Comparison of ENCODE assay signal across 7 cellular contexts in genomic region chr9:129610473-129611301, GRCh38. TPM values are rescaled to one million over a fixed set of nuclear protein-coding genes. Genes with fewer than 3 reads are reported as not detected.
A peak's percentile ranks its signal among the peaks of the same experiment; 100 is the strongest.
DNase-seq lines count a peak whose midpoint lies in the region; ATAC-seq, FAIRE-seq and TF ChIP-seq lines count a peak whose summit lies in the region.

No MANE protein-coding gene starts in this region.

- peak overlapping the region; percentile 99 for H3K18ac ChIP-seq in neuronal stem cell (ENCODE audit: low read length)

- H3K4me3 ChIP-seq in SJSA1 (peak overlapping the region; percentile 65), neuronal stem cell (ENCODE audit: low read length in 2 of 2) (peak overlapping the region; percentile 44 to 75), testis (peak overlapping the region; percentile 63 to 66)

- DNase-seq in GM12891 (ENCODE audit: insufficient read length, low spot score), result peak; percentile 84
- DNase-seq in HTR-8/SVneo (ENCODE audit: insufficient read length, low spot score), result peak; percentile 69
- peak; percentile 62 to 72 for DNase-seq in SJSA1 (ENCODE audit: low read depth in 1 of 2, low spot score in 2 of 2)
- DNase-seq in activated naive CD4-positive, alpha-beta T cell (lab: John Stamatoyannopoulos, UW), result peak; percentile 38 to 65 (median 50)
- no peak for DNase-seq in foreskin keratinocyte
- peak; percentile 74 for DNase-seq in neuronal stem cell (ENCODE audit: low spot score)
- DNase-seq in testis, result peak; percentile 78

- peak overlapping the region; percentile 92 for H2AFZ ChIP-seq in neuronal stem cell (ENCODE audit: low read length)

- H2AK5ac ChIP-seq in neuronal stem cell (ENCODE audit: low read depth, low read length), result peak overlapping the region; percentile 8

- H2BK120ac ChIP-seq in neuronal stem cell (ENCODE audit: low read depth, low read length), result peak overlapping the region; percentile 92

- H3K79me1 ChIP-seq in neuronal stem cell (ENCODE audit: low read depth, low read length), result no peaks in the 10 kb centered on the region

- intact Hi-C loops in testis (cut with DNase I; ENCODE audit: low total_unique reads), result no loop called here

- no peaks in the 10 kb centered on the region for H3K36me3 ChIP-seq in SJSA1
- no peaks in the 10 kb centered on the region for H3K36me3 ChIP-seq in neuronal stem cell (replicated peaks in 1 of 2; ENCODE audit: control insufficient read depth in 2 of 2, insufficient read depth in 2 of 2, low read length in 2 of 2)
- H3K36me3 ChIP-seq in testis (ENCODE audit: low read depth, missing control alignments), result no peaks in the 10 kb centered on the region

- peak overlapping the region; percentile 9 for H3K23ac ChIP-seq in neuronal stem cell (ENCODE audit: low read depth, low read length, poor library complexity)

- peak overlapping the region; percentile 56 for H2BK5ac ChIP-seq in neuronal stem cell (ENCODE audit: low read length)

- no peak overlapping the region for H3K14ac ChIP-seq in neuronal stem cell (ENCODE audit: low read length)

- H3K4me2 ChIP-seq in neuronal stem cell (ENCODE audit: insufficient read depth, low read length, poor library complexity, severe bottlenecking), result peak overlapping the region; percentile 69

- no CpG with 5 or more reads among the region's 66 CpGs for WGBS in neuronal stem cell (ENCODE audit: extremely low coverage in 2 of 2, insufficient read length in 2 of 2, insufficient replicate concordance in 1 of 2), 2 donors
- WGBS in testis, 2 donors, result 1% methylated on average over 13 to 66 of the region's 66 CpGs

- H3K4me1 ChIP-seq in SJSA1 (replicated peaks) (peaks cover 15% of the 10 kb centered on the region), foreskin keratinocyte (peaks cover 4% of the 10 kb centered on the region), neuronal stem cell (ENCODE audit: control insufficient read depth in 2 of 2, insufficient read depth in 1 of 2, low read depth in 1 of 2, low read length in 2 of 2) (peaks cover 21 to 48% of the 10 kb centered on the region in 2 donors), testis (peaks cover 31% of the 10 kb centered on the region)

- H3K9me3 ChIP-seq in SJSA1 (replicated peaks) (no peaks in the 10 kb centered on the region), neuronal stem cell (replicated peaks in 1 of 2; ENCODE audit: control insufficient read depth in 2 of 2, insufficient read depth in 1 of 2, low read depth in 1 of 2, low read length in 2 of 2) (no peaks in the 10 kb centered on the region), testis (no peaks in the 10 kb centered on the region)

- H2BK15ac ChIP-seq in neuronal stem cell (ENCODE audit: low read length), result no peak overlapping the region

- H4K8ac ChIP-seq in neuronal stem cell (ENCODE audit: low read depth, low read length), result no peak overlapping the region

- no peaks in the 10 kb centered on the region for H3K27me3 ChIP-seq in SJSA1 (replicated peaks)
- no peaks in the 10 kb centered on the region for H3K27me3 ChIP-seq in foreskin keratinocyte
- H3K27me3 ChIP-seq in neuronal stem cell (ENCODE audit: control insufficient read depth in 3 of 3, insufficient read depth in 3 of 3, low read depth in 1 of 3, low read length in 3 of 3), result no peaks in the 10 kb centered on the region
- H3K27me3 ChIP-seq in testis, result no peaks in the 10 kb centered on the region

- no peak overlapping the region for H2BK12ac ChIP-seq in neuronal stem cell (ENCODE audit: low read length)

- H3K4ac ChIP-seq in neuronal stem cell (ENCODE audit: low read length), result no peak overlapping the region

- FAIRE-seq in GM12891 (lab: Jason Lieb, UNC), result peak; percentile 86
- no peak for FAIRE-seq in HTR-8/SVneo (lab: Jason Lieb, UNC)

- H3K27ac ChIP-seq in SJSA1 (peak overlapping the region; percentile 49; the same call in 1 of the 2 replicates), foreskin keratinocyte (peak overlapping the region; percentile 90), neuronal stem cell (replicated peaks; ENCODE audit: low read length) (no peak overlapping the region), testis (peak overlapping the region; percentile 82 to 93)

- peak overlapping the region; percentile 79 for H3K9ac ChIP-seq in neuronal stem cell (ENCODE audit: low read depth, low read length, poor library complexity)

- TF ChIP-seq POLR2A in GM12891 (IDR thresholded peaks at IDR 0.05; ENCODE audit: low read depth, low read length) (no peak), testis (IDR thresholded peaks at IDR 0.05) (no peak)

- ATAC-seq in foreskin keratinocyte, result peak; percentile 49

- H4K91ac ChIP-seq in neuronal stem cell (ENCODE audit: low read depth, low read length, poor library complexity), result no peak overlapping the region

- TF ChIP-seq CTCF in foreskin keratinocyte (conservative IDR thresholded peaks at IDR 0.05) (peak; percentile 97), testis (IDR thresholded peaks at IDR 0.05) (peak; percentile 85 to 100 (median 100))

TF ChIP-seq in GM12891, 5 proteins besides CTCF, POLR2A, EP300 and RAD21:
- TF ChIP-seq TAF1 (IDR thresholded peaks at IDR 0.05; ENCODE audit: low read depth, low read length) (no peak), POLR2AphosphoS5 (IDR thresholded peaks at IDR 0.05; ENCODE audit: low read depth, low read length) (no peak), PAX5 (IDR thresholded peaks at IDR 0.05; ENCODE audit: insufficient read depth, low read length, severe bottlenecking) (peak; percentile 20), SPI1 (IDR thresholded peaks at IDR 0.05; ENCODE audit: low read depth, low read length) (no peak), POU2F2 (IDR thresholded peaks at IDR 0.05; ENCODE audit: low read depth, low read length) (no peak)

RNA-seq across cellular contexts. Expression of gene C9orf50, which starts 10.2 kb away (rescaled TPM):
- not detected for polyA plus RNA-seq in GM12891 (2012; ENCODE audit: low read depth, missing spikeins)
- not detected in 2 replicates for total RNA-seq in SJSA1 (2014; rRNA removed; shearing (Covaris generic))
- total RNA-seq in foreskin keratinocyte (not detected in 2 replicates), testis (1 to 10 TPM; 3.7 to 9.4 TPM)
- polyA plus RNA-seq in foreskin keratinocyte (not detected in 2 replicates), testis (ENCODE audit: insufficient read depth, low read depth, low replicate concordance) (14.6 TPM)
- 0.11 TPM for polyA plus RNA-seq in neuronal stem cell (2013, experiment 1 of 2)
- polyA plus RNA-seq in neuronal stem cell (2013, experiment 2 of 2), result 0.07 TPM

RNA-seq across cellular contexts. Expression of gene NTMT1, which starts 15.3 kb away (rescaled TPM):
- 23.6 TPM for polyA plus RNA-seq in GM12891 (2012; ENCODE audit: low read depth, missing spikeins)
- 30.8 and 35.9 TPM in 2 replicates for total RNA-seq in SJSA1 (2014; rRNA removed; shearing (Covaris generic))
- 64.2 and 70.9 TPM in 2 replicates for total RNA-seq in foreskin keratinocyte
- polyA plus RNA-seq in foreskin keratinocyte, result 130 and 132 TPM in 2 replicates
- polyA plus RNA-seq in neuronal stem cell (2013, experiment 1 of 2), result 24.4 TPM
- polyA plus RNA-seq in neuronal stem cell (2013, experiment 2 of 2), result 22.5 TPM
- 10 to 100 TPM; 71.8 to 82.6 TPM for total RNA-seq in testis
- polyA plus RNA-seq in testis (ENCODE audit: insufficient read depth, low read depth, low replicate concordance), result 189 TPM

RNA-seq across cellular contexts. Expression of gene ASB6, which starts 31.3 kb away (rescaled TPM):
- 7.6 TPM for polyA plus RNA-seq in GM12891 (2012; ENCODE audit: low read depth, missing spikeins)
- 14.5 and 14.9 TPM in 2 replicates for total RNA-seq in SJSA1 (2014; rRNA removed; shearing (Covaris generic))
- total RNA-seq in foreskin keratinocyte, result 22.7 and 23.2 TPM in 2 replicates
- 20.0 and 21.2 TPM in 2 replicates for polyA plus RNA-seq in foreskin keratinocyte
- polyA plus RNA-seq in neuronal stem cell (2013, experiment 1 of 2), result 10.1 TPM
- polyA plus RNA-seq in neuronal stem cell (2013, experiment 2 of 2), result 10.5 TPM
- total RNA-seq in testis, result 10 to 100 TPM; 51.2 to 61.7 TPM
- 21.4 TPM for polyA plus RNA-seq in testis (ENCODE audit: insufficient read depth, low read depth, low replicate concordance)

RNA-seq across cellular contexts. Expression of gene PRRX2, which starts 54.8 kb away (rescaled TPM):
- not detected for polyA plus RNA-seq in GM12891 (2012; ENCODE audit: low read depth, missing spikeins)
- total RNA-seq in SJSA1 (2014; rRNA removed; shearing (Covaris generic)), result 9.8 and 14.0 TPM in 2 replicates
- total RNA-seq in foreskin keratinocyte, result not detected in 2 replicates
- polyA plus RNA-seq in foreskin keratinocyte, result 0.06 and 0.09 TPM in 2 replicates
- polyA plus RNA-seq in neuronal stem cell (2013, experiment 1 of 2), result 26.3 TPM
- 25.0 TPM for polyA plus RNA-seq in neuronal stem cell (2013, experiment 2 of 2)
- total RNA-seq in testis, result 10 to 100 TPM; 14.6 to 19.1 TPM
- polyA plus RNA-seq in testis (ENCODE audit: insufficient read depth, low read depth, low replicate concordance), result 15.3 TPM

Comparison
In these comparisons a context has a peak if more than half of its experiments do, and no peak if none do; other contexts are left out.
1. DNase-seq: peak in GM12891 (single experiment), HTR-8/SVneo (single experiment), SJSA1 (2 of 2), activated naive CD4-positive, alpha-beta T cell (4 of 4), neuronal stem cell (single experiment) and testis (single experiment); none in foreskin keratinocyte (0 of 2).
2. Peak in every context shown above with its lines, with median percentiles within 50 percentile points of each other: H3K4me3 ChIP-seq.